10 cellular contexts compared by ENCODE assay signal in genomic region chr18:48790226-48790863, GRCh38.
DNase-seq lines count a peak whose midpoint lies in the region; ATAC-seq and TF ChIP-seq lines count a peak whose summit lies in the region.
"Had no signal": no experiment of that assay in that cellular context is flagged by ENCODE, and none has a peak within 500 bp of the region (broad histone marks: within the 10 kb centered on the region; RNA-seq: fewer than 3 reads in every experiment).

No MANE protein-coding gene starts in this region.

- H3K4me1 ChIP-seq in stomach = peaks cover 0 to 11% (median 1%) of the 10 kb centered on the region in 4 donors

- H3K27ac ChIP-seq in layer of hippocampus (ENCODE audit: low read depth, low read length) (peak overlapping the region; percentile 76), stomach (peak overlapping the region; percentile 23 to 49 (median 40))

- no peak overlapping the region for H3K27ac Mint-ChIP-seq in activated T-helper 1 cell treated with anti-CD3 and anti-CD28 coated beads, Interleukin-12 subunit alpha, Interleukin-12 subunit beta, Interleukin-2, Interleukin-4 antibody, amounts not matched to agents 30 ng/mL and 10 ng/mL and 1 ng/mL, durations not matched to agents 14 hours and 24 hours and 36 hours
- H3K27ac Mint-ChIP-seq: nephron progenitor cell had no signal

- no peak for TF ChIP-seq EP300 in stomach (IDR thresholded peaks at IDR 0.05)

- 68 to 84% (median 78%) methylated on average over 14 to 22 of the region's 22 CpGs for WGBS in stomach, 5 donors

- DNase-seq in cardiac fibroblast (ENCODE audit: low read depth in 2 of 2) (peak; percentile 49 to 76), stomach (peak; percentile 34)
- DNase-seq in NK-92 treated with Interleukin-12 subunit alpha and Interleukin-12 subunit beta, amount 100 ng/mL, for 24 hours (lab: John Stamatoyannopoulos, UW) = no peak
- DNase-seq in activated T-helper 1 cell treated with anti-CD3 and anti-CD28 coated beads, Interleukin-12 subunit alpha, Interleukin-12 subunit beta, Interleukin-2, Interleukin-4 antibody, amounts not matched to agents 30 ng/mL and 10 ng/mL and 1 ng/mL, durations not matched to agents 14 hours and 24 hours and 36 hours (ENCODE audit: low spot score) = no peak
- DNase-seq: activated gamma-delta T cell, NCI-H2107, nephron progenitor cell had no signal

- no peak overlapping the region for H3K4me3 Mint-ChIP-seq in activated T-helper 1 cell treated with anti-CD3 and anti-CD28 coated beads, Interleukin-12 subunit alpha, Interleukin-12 subunit beta, Interleukin-2, Interleukin-4 antibody, amounts not matched to agents 30 ng/mL and 10 ng/mL and 1 ng/mL, durations not matched to agents 14 hours and 24 hours and 36 hours
- H3K4me3 Mint-ChIP-seq: nephron progenitor cell had no signal

- H3K36me3 Mint-ChIP-seq in activated T-helper 1 cell treated with anti-CD3 and anti-CD28 coated beads, Interleukin-12 subunit alpha, Interleukin-12 subunit beta, Interleukin-2, Interleukin-4 antibody, amounts not matched to agents 30 ng/mL and 10 ng/mL and 1 ng/mL, durations not matched to agents 14 hours and 24 hours and 36 hours (ENCODE audit: low read depth) = no peaks in the 10 kb centered on the region

- intact Hi-C loops in stomach (cut with DNase I; ENCODE audit: low total_unique reads) = no loop called here
- intact Hi-C loops in activated T-helper 1 cell treated with anti-CD3 and anti-CD28 coated beads, Interleukin-12 subunit alpha, Interleukin-12 subunit beta, Interleukin-2, Interleukin-4 antibody, amounts not matched to agents 30 ng/mL and 10 ng/mL and 1 ng/mL, durations not matched to agents 14 hours and 24 hours and 36 hours (cut with micrococcal nuclease) = no loop called here

- peaks cover 3% of the 10 kb centered on the region for H3K27me3 Mint-ChIP-seq in activated T-helper 1 cell treated with anti-CD3 and anti-CD28 coated beads, Interleukin-12 subunit alpha, Interleukin-12 subunit beta, Interleukin-2, Interleukin-4 antibody, amounts not matched to agents 30 ng/mL and 10 ng/mL and 1 ng/mL, durations not matched to agents 14 hours and 24 hours and 36 hours (ENCODE audit: insufficient read depth)

- no peaks in the 10 kb centered on the region for H3K9me3 Mint-ChIP-seq in activated T-helper 1 cell treated with anti-CD3 and anti-CD28 coated beads, Interleukin-12 subunit alpha, Interleukin-12 subunit beta, Interleukin-2, Interleukin-4 antibody, amounts not matched to agents 30 ng/mL and 10 ng/mL and 1 ng/mL, durations not matched to agents 14 hours and 24 hours and 36 hours
- H3K9me3 Mint-ChIP-seq: nephron progenitor cell had no signal

- H3K36me3 ChIP-seq in stomach = peaks cover 0 to 39% (median 5%) of the 10 kb centered on the region in 4 donors

- no peak for TF ChIP-seq POLR2A in stomach (IDR thresholded peaks at IDR 0.05)

- H3K4me1 Mint-ChIP-seq in activated T-helper 1 cell treated with anti-CD3 and anti-CD28 coated beads, Interleukin-12 subunit alpha, Interleukin-12 subunit beta, Interleukin-2, Interleukin-4 antibody, amounts not matched to agents 30 ng/mL and 10 ng/mL and 1 ng/mL, durations not matched to agents 14 hours and 24 hours and 36 hours (ENCODE audit: low read depth) = peaks cover 9% of the 10 kb centered on the region

- TF ChIP-seq CTCF in cardiac fibroblast (IDR thresholded peaks at IDR 0.05; ENCODE audit: low read depth, low read length) (no peak), stomach (IDR thresholded peaks at IDR 0.05) (no peak)

- no peaks in the 10 kb centered on the region for H3K27me3 ChIP-seq in layer of hippocampus (ENCODE audit: control insufficient read depth, insufficient read depth, low read length)
- no peaks in the 10 kb centered on the region for H3K27me3 ChIP-seq in stomach

- H3K4me3 ChIP-seq in cardiac fibroblast (replicated peaks in 1 of 2; ENCODE audit: low read depth in 2 of 2, low read length in 2 of 2) (no peak overlapping the region), stomach (no peak overlapping the region)

- no peaks in the 10 kb centered on the region for H3K9me3 ChIP-seq in stomach

- ATAC-seq in GM19397 (IDR thresholded peaks at IDR 0.05; ENCODE audit: unreplicated experiment) = no peak

TF ChIP-seq in PFSK-1, 5 proteins besides CTCF, POLR2A, EP300 and RAD21:
- no peak for TF ChIP-seq SIN3A (IDR thresholded peaks at IDR 0.05; ENCODE audit: borderline replicate concordance, insufficient read depth, low read length)
- peak; percentile 32 for TF ChIP-seq FOXP2 (optimal IDR thresholded peaks at IDR 0.05; ENCODE audit: borderline replicate concordance, extremely low read depth, extremely low read length, insufficient read depth)
- no peak for TF ChIP-seq TAF1 (IDR thresholded peaks at IDR 0.05; ENCODE audit: borderline replicate concordance, insufficient read depth, low read length)
- no peak for TF ChIP-seq POLR2AphosphoS5 (IDR thresholded peaks at IDR 0.05; ENCODE audit: low read depth, low read length)
- peak in 1 of 2 experiments; percentile 28; a peak in 1 of 4 replicates for TF ChIP-seq REST (IDR thresholded peaks at IDR 0.05; ENCODE audit: insufficient read depth in 1 of 2, low read depth in 2 of 2, low read length in 2 of 2)

Comparison
In these comparisons a context has a peak if more than half of its experiments do, and no peak if none do; other contexts are left out.
1. DNase-seq: peak in cardiac fibroblast (2 of 2) and stomach (single experiment); none in NK-92 treated with Interleukin-12 subunit alpha and Interleukin-12 subunit beta, amount 100 ng/mL, for 24 hours (single experiment) and activated T-helper 1 cell treated with anti-CD3 and anti-CD28 coated beads, Interleukin-12 subunit alpha, Interleukin-12 subunit beta, Interleukin-2, Interleukin-4 antibody, amounts not matched to agents 30 ng/mL and 10 ng/mL and 1 ng/mL, durations not matched to agents 14 hours and 24 hours and 36 hours (single experiment).